In genomic region chr14:77158175-77158908, GRCh38 we compare ENCODE assay signal across 8 cellular contexts. TPM values are rescaled to one million over a fixed set of nuclear protein-coding genes. Genes with fewer than 3 reads are reported as not detected.
DNase-seq lines count a peak whose midpoint lies in the region; ATAC-seq and TF ChIP-seq lines count a peak whose summit lies in the region.

No MANE protein-coding gene starts in this region.

- intact Hi-C loops in sciatic nerve (cut with DNase I) = no loop called here
- intact Hi-C loops in activated CD4-positive, alpha-beta T cell treated with anti-CD3 and anti-CD28 coated beads, Interleukin-2, amount 10 ng/mL, durations not matched to agents 24 days and 14 days (cut with micrococcal nuclease) = no loop called here

- H3K4me3 ChIP-seq in NT2/D1 (ENCODE audit: insufficient read length, low read depth) = no peak overlapping the region
- H3K4me3 ChIP-seq in gastroesophageal sphincter = no peak overlapping the region

- H3K4me1 Mint-ChIP-seq in activated CD4-positive, alpha-beta T cell treated with anti-CD3 and anti-CD28 coated beads, Interleukin-2, amount 10 ng/mL, durations not matched to agents 24 days and 14 days = no peaks in the 10 kb centered on the region

- H3K9me3 ChIP-seq in NT2/D1 (ENCODE audit: insufficient read depth, low read length) (no peaks in the 10 kb centered on the region), gastroesophageal sphincter (no peaks in the 10 kb centered on the region)

- peaks cover 13% of the 10 kb centered on the region for H3K4me1 ChIP-seq in NT2/D1 (ENCODE audit: insufficient read depth, insufficient read length)
- peaks cover 0 to 17% (median 4%) of the 10 kb centered on the region in 3 donors for H3K4me1 ChIP-seq in gastroesophageal sphincter

- ATAC-seq in gastroesophageal sphincter (peak; percentile 66), sciatic nerve (peak; percentile 87), HG03457 (IDR thresholded peaks at IDR 0.05; ENCODE audit: unreplicated experiment) (no peak)

- TF ChIP-seq POLR2A in gastroesophageal sphincter (IDR thresholded peaks at IDR 0.05) = no peak

- no peak for TF ChIP-seq EP300 in gastroesophageal sphincter (IDR thresholded peaks at IDR 0.05)

- WGBS in gastroesophageal sphincter (ENCODE audit: low coverage in 1 of 2), 2 donors = 6 to 19% methylated on average over 10 to 12 of the region's 19 CpGs

- H3K9me3 Mint-ChIP-seq in activated CD4-positive, alpha-beta T cell treated with anti-CD3 and anti-CD28 coated beads, Interleukin-2, amount 10 ng/mL, durations not matched to agents 24 days and 14 days = no peaks in the 10 kb centered on the region

- peak; percentile 87 for DNase-seq in H4 (ENCODE audit: low spot score)
- no peak for DNase-seq in NT2/D1 (ENCODE audit: low read depth, low spot score)
- DNase-seq in sciatic nerve (ENCODE audit: low spot score) = no peak
- no peak for DNase-seq in activated CD4-positive, alpha-beta T cell treated with anti-CD3 and anti-CD28 coated beads, Interleukin-2, amount 10 ng/mL, durations not matched to agents 24 days and 14 days
- no peak for DNase-seq in cortex of kidney (lab: John Stamatoyannopoulos, UW)
- DNase-seq in NOMO-1 (lab: John Stamatoyannopoulos, UW; ENCODE audit: unreplicated experiment in 2 of 2) = no peak

- peaks cover 36% of the 10 kb centered on the region for H3K27me3 Mint-ChIP-seq in activated CD4-positive, alpha-beta T cell treated with anti-CD3 and anti-CD28 coated beads, Interleukin-2, amount 10 ng/mL, durations not matched to agents 24 days and 14 days

- H3K36me3 Mint-ChIP-seq in activated CD4-positive, alpha-beta T cell treated with anti-CD3 and anti-CD28 coated beads, Interleukin-2, amount 10 ng/mL, durations not matched to agents 24 days and 14 days (ENCODE audit: low read depth) = no peaks in the 10 kb centered on the region

- H3K36me3 ChIP-seq in NT2/D1 (ENCODE audit: insufficient read depth, insufficient read length, low read length) (no peaks in the 10 kb centered on the region), gastroesophageal sphincter (no peaks in the 10 kb centered on the region)

- no peak overlapping the region for H3K4me3 Mint-ChIP-seq in activated CD4-positive, alpha-beta T cell treated with anti-CD3 and anti-CD28 coated beads, Interleukin-2, amount 10 ng/mL, durations not matched to agents 24 days and 14 days

- peak overlapping the region; percentile 56 for H3K9ac ChIP-seq in NT2/D1 (ENCODE audit: insufficient read length, low read depth)

- H3K27ac Mint-ChIP-seq in activated CD4-positive, alpha-beta T cell treated with anti-CD3 and anti-CD28 coated beads, Interleukin-2, amount 10 ng/mL, durations not matched to agents 24 days and 14 days = no peak overlapping the region

- H3K27ac ChIP-seq in gastroesophageal sphincter = no peak overlapping the region

- TF ChIP-seq CTCF in gastroesophageal sphincter (IDR thresholded peaks at IDR 0.05) = no peak

- no peaks in the 10 kb centered on the region for H3K27me3 ChIP-seq in NT2/D1 (ENCODE audit: insufficient read depth, insufficient read length)
- H3K27me3 ChIP-seq in gastroesophageal sphincter = peaks cover 39% of the 10 kb centered on the region

RNA-seq across cellular contexts. Expression of gene ZDHHC22, which starts 16.8 kb away (rescaled TPM):
- not detected in 2 replicates for total RNA-seq in H4 (2014; rRNA removed; shearing (Covaris generic))
- total RNA-seq in gastroesophageal sphincter (under 1 TPM in 2 of 4 donors, not detected in 2; 0.12 to 0.40 TPM), sciatic nerve (not detected)
- not detected in 2 replicates for total RNA-seq in activated CD4-positive, alpha-beta T cell treated with anti-CD3 and anti-CD28 coated beads, Interleukin-2, amount 10 ng/mL, durations not matched to agents 24 days and 14 days

RNA-seq across cellular contexts. Expression of gene TMEM63C, which starts 23.3 kb away (rescaled TPM):
- total RNA-seq in H4 (2014; rRNA removed; shearing (Covaris generic)) = 0.77 and 1.3 TPM in 2 replicates
- under 1 TPM in 3 of 4 donors, not detected in 1; 0.08 to 0.13 (median 0.10) TPM for total RNA-seq in gastroesophageal sphincter
- not detected for total RNA-seq in sciatic nerve
- total RNA-seq in activated CD4-positive, alpha-beta T cell treated with anti-CD3 and anti-CD28 coated beads, Interleukin-2, amount 10 ng/mL, durations not matched to agents 24 days and 14 days = 1.3 and 2.3 TPM in 2 replicates
